ENCODE assay signal across 21 cellular contexts in the genomic region with DNA sequence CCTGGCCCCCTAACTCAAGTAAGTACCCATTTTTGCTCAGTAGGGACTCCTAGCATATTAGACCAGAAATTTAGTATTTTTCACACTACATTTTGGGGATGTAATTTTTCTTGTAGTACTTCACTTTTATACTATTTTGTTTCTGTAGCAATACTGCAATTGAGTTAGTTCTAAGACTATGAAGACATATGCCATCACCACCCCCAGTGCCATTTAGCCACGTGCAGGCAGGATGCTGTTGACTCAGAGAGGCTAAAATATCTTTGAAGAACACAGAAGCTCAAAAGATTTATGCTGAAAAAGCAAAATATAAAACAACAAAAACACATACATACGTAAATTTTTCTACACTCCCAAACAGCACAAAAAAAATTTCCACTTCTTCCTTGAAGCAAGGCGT.
"Had no signal": no experiment of that assay in that cellular context is flagged by ENCODE, and none has a peak within 500 bp of the region (broad histone marks: within the 10 kb centered on the region; RNA-seq: fewer than 3 reads in every experiment).

No MANE protein-coding gene starts in this region.

- H3K4me1 Mint-ChIP-seq: brain had no signal

- H3K9me3 Mint-ChIP-seq: activated T-helper 1 cell treated with anti-CD3 and anti-CD28 coated beads, Interleukin-12 subunit alpha, Interleukin-12 subunit beta, Interleukin-2, Interleukin-4 antibody, amounts not matched to agents 30 ng/mL and 10 ng/mL and 1 ng/mL, durations not matched to agents 14 hours and 24 hours and 36 hours; brain; central memory CD8-positive, alpha-beta T cell; T-helper 1 cell treated with Interleukin-12 subunit alpha and Interleukin-12 subunit beta and Interleukin-4 antibody, amounts not matched to agents 30 μg/mL and 1 μg/mL, for 36 hours had no signal

- ATAC-seq: activated CD4-positive, CD25-positive, alpha-beta regulatory T cell treated with anti-CD3 and anti-CD28 coated beads, Interleukin-2, amount 50 U/mL, for 24 hours; activated CD8-positive, alpha-beta T cell treated with anti-CD3 and anti-CD28 coated beads, Interleukin-2, amount 10 ng/mL, durations not matched to agents 7 days and 5 days had no signal

- H3K27ac Mint-ChIP-seq: activated CD8-positive, alpha-beta T cell treated with anti-CD3 and anti-CD28 coated beads, Interleukin-2, amount 10 ng/mL, durations not matched to agents 7 days and 5 days; activated naive CD8-positive, alpha-beta T cell; activated T-helper 1 cell treated with anti-CD3 and anti-CD28 coated beads, Interleukin-12 subunit alpha, Interleukin-12 subunit beta, Interleukin-2, Interleukin-4 antibody, amounts not matched to agents 30 ng/mL and 10 ng/mL and 1 ng/mL, durations not matched to agents 14 hours and 24 hours and 36 hours; brain; T-helper 1 cell treated with Interleukin-12 subunit alpha and Interleukin-12 subunit beta and Interleukin-4 antibody, amounts not matched to agents 30 μg/mL and 1 μg/mL, for 36 hours had no signal

- DNase-seq: activated CD4-positive, alpha-beta T cell treated with anti-CD3 and anti-CD28 coated beads for 48 hours; activated CD4-positive, alpha-beta T cell treated with anti-CD3 and anti-CD28 coated beads, Interleukin-2, amount 50 U/mL, for 4 hours; activated CD8-positive, alpha-beta memory T cell treated with anti-CD3 and anti-CD28 coated beads, Interleukin-2, amount 50 U/mL, for 48 hours; activated CD8-positive, alpha-beta T cell treated with anti-CD3 and anti-CD28 coated beads, Interleukin-2, amount 10 ng/mL, durations not matched to agents 7 days and 5 days; activated effector memory CD4-positive, alpha-beta T cell treated with anti-CD3 and anti-CD28 coated beads, Interleukin-2, amount 50 U/mL, for 16 hours; activated naive CD4-positive, alpha-beta T cell treated with Interleukin-2 at 50 U/mL for 16 hours; activated T-cell treated with anti-CD3 and anti-CD28 coated beads, Interleukin-2, amount 50 U/mL, for 1 hour; amygdala; Karpas-422; MM.1S; NCI-H1930; NCI-H2107; NCI-H2171 treated with DMSO at 0.1 percent for 48 hours; NCI-H774; SHP77 treated with DMSO at 0.1 percent for 48 hours had no signal

- H3K27me3 Mint-ChIP-seq: activated naive CD8-positive, alpha-beta T cell; brain had no signal

- H3K4me3 Mint-ChIP-seq: activated CD8-positive, alpha-beta T cell treated with anti-CD3 and anti-CD28 coated beads, Interleukin-2, amount 10 ng/mL, durations not matched to agents 7 days and 5 days; activated naive CD8-positive, alpha-beta T cell; activated T-helper 1 cell treated with anti-CD3 and anti-CD28 coated beads, Interleukin-12 subunit alpha, Interleukin-12 subunit beta, Interleukin-2, Interleukin-4 antibody, amounts not matched to agents 30 ng/mL and 10 ng/mL and 1 ng/mL, durations not matched to agents 14 hours and 24 hours and 36 hours; brain; central memory CD8-positive, alpha-beta T cell; T-helper 1 cell treated with Interleukin-12 subunit alpha and Interleukin-12 subunit beta and Interleukin-4 antibody, amounts not matched to agents 30 μg/mL and 1 μg/mL, for 36 hours had no signal
